ENCODE assay signal across 18 cellular contexts in genomic region chr2:234955971-234956509, GRCh38. TPM values are rescaled to one million over a fixed set of nuclear protein-coding genes. Genes with fewer than 3 reads are reported as not detected.
DNase-seq lines count a peak whose midpoint lies in the region; ATAC-seq, FAIRE-seq and TF ChIP-seq lines count a peak whose summit lies in the region.
"Had no signal": no experiment of that assay in that cellular context is flagged by ENCODE, and none has a peak within 500 bp of the region (broad histone marks: within the 10 kb centered on the region; RNA-seq: fewer than 3 reads in every experiment).

No MANE protein-coding gene starts in this region.

- dilution Hi-C loops in endothelial cell of umbilical vein (cut with MboI; ENCODE audit: extremely low pct_ligation_motif_present, low sequenced_read_pairs), result no loop called here

- TF ChIP-seq POLR2A in endothelial cell of umbilical vein (IDR thresholded peaks at IDR 0.05; ENCODE audit: low read depth, low read length), result peak; percentile 18

- POLR2A ChIA-PET in Panc1 (lab: Charles Lee), result interaction anchor here (0.6 to 0.7 kb wide), 8 partner anchors 18 to 464 kb away, joined by 3 to 15 read pairs (median 7); no protein-coding TSS in a partner anchor
- POLR2A ChIA-PET in endothelial cell of umbilical vein (lab: Charles Lee), result no interaction called here

- TF ChIP-seq CTCF in Panc1 (IDR thresholded peaks at IDR 0.05) (no peak), endothelial cell of umbilical vein (IDR thresholded peaks at IDR 0.05; ENCODE audit: extremely low read depth in 1 of 2, insufficient read depth in 1 of 2, low read depth in 1 of 2, low read length in 2 of 2) (no peak)

- no peaks in the 10 kb centered on the region for H3K9me3 ChIP-seq in HAP-1
- H3K9me3 ChIP-seq in Panc1 (ENCODE audit: control insufficient read depth, insufficient read depth, low read depth, low read length), result no peaks in the 10 kb centered on the region
- no peaks in the 10 kb centered on the region for H3K9me3 ChIP-seq in endothelial cell of umbilical vein (replicated peaks; ENCODE audit: control insufficient read depth, insufficient read depth, low read length)
- H3K9me3 ChIP-seq: BLaER1 treated with 17β-estradiol and CSF1 and Interleukin-3, amounts not matched to agents 10 nM and 100 nM; thoracic aorta had no signal

- peaks cover 42% of the 10 kb centered on the region for H3K4me1 ChIP-seq in HAP-1
- peaks cover 65% of the 10 kb centered on the region for H3K4me1 ChIP-seq in Panc1 (ENCODE audit: control insufficient read depth, insufficient read depth, low read length)
- H3K4me1 ChIP-seq in endothelial cell of umbilical vein (ENCODE audit: control insufficient read depth, extremely low read depth, insufficient read depth, low read length), result peaks cover 42% of the 10 kb centered on the region

- H3K4me3 ChIP-seq in HAP-1 (0 out of 2 replicates have a peak overlapping the region, but pooled peaks have one; percentile 6), Panc1 (ENCODE audit: low read depth in 2 of 2, low read length in 2 of 2) (peak overlapping the region in 1 of 2 experiments; percentile 92; a peak in 2 of 4 replicates), endothelial cell of umbilical vein (replicated peaks in 1 of 3; ENCODE audit: insufficient read depth in 1 of 3, low read depth in 1 of 3, low read length in 3 of 3) (no peak overlapping the region)
- H3K4me3 ChIP-seq: BLaER1 treated with 17β-estradiol and CSF1 and Interleukin-3, amounts not matched to agents 10 nM and 100 nM; skin epidermis; thoracic aorta had no signal

- H3K27ac ChIP-seq in Panc1 (ENCODE audit: low read length), result peak overlapping the region; percentile 99
- H3K27ac ChIP-seq in endothelial cell of umbilical vein (ENCODE audit: insufficient read depth, low read depth, low read length), result no peak overlapping the region
- H3K27ac ChIP-seq: BLaER1 treated with 17β-estradiol and CSF1 and Interleukin-3, amounts not matched to agents 10 nM and 100 nM; skin epidermis; thoracic aorta had no signal

- CTCF ChIA-PET in Panc1 (lab: Charles Lee) (interaction anchor here (0.7 kb wide), 1 partner anchor 36 kb away, joined by 3 read pairs; no protein-coding TSS in a partner anchor), endothelial cell of umbilical vein (lab: Charles Lee) (interaction anchor here (0.7 to 3.9 kb wide), 9 partner anchors 14 to 151 kb away, joined by 3 to 13 read pairs (median 4); no protein-coding TSS in a partner anchor)

- no peak overlapping the region for H3K4me2 ChIP-seq in endothelial cell of umbilical vein (ENCODE audit: insufficient read depth, low read length)
- H3K4me2 ChIP-seq: BLaER1 treated with 17β-estradiol and CSF1 and Interleukin-3, amounts not matched to agents 10 nM and 100 nM had no signal

- H3K27me3 ChIP-seq in HAP-1 (ENCODE audit: low read depth) (no peaks in the 10 kb centered on the region), Panc1 (ENCODE audit: control insufficient read depth, insufficient read depth, low read length) (no peaks in the 10 kb centered on the region), endothelial cell of umbilical vein (ENCODE audit: control insufficient read depth in 2 of 2, insufficient read depth in 2 of 2, low read length in 2 of 2) (no peaks in the 10 kb centered on the region)

- BruUV-seq in Panc1 (replicated peaks; lab: Mats Ljungman, UMichigan) (no TSS peak), endothelial cell of umbilical vein (replicated peaks; lab: Mats Ljungman, UMichigan) (no TSS peak)

- peaks cover 5% of the 10 kb centered on the region for H4K20me1 ChIP-seq in endothelial cell of umbilical vein (replicated peaks; ENCODE audit: control insufficient read depth, extremely low read depth, insufficient read depth, low read length)

- H3K9me1 ChIP-seq in endothelial cell of umbilical vein (replicated peaks; ENCODE audit: control insufficient read depth, extremely low read depth, insufficient read depth, low read length), result no peaks in the 10 kb centered on the region

- FAIRE-seq in endothelial cell of umbilical vein (lab: Jason Lieb, UNC), result no peak
- FAIRE-seq in GM19239 (lab: Jason Lieb, UNC), result no peak
- FAIRE-seq: keratinocyte had no signal

- ATAC-seq in Panc1, result no peak
- no peak for ATAC-seq in sciatic nerve
- ATAC-seq: activated CD4-positive, alpha-beta T cell treated with anti-CD3 and anti-CD28 coated beads for 36 hours had no signal

- in situ Hi-C loops in HAP-1 (cut with MboI; ENCODE audit: low sequenced_read_pairs), result no loop called here
- in situ Hi-C loops in Panc1 (cut with HindIII; ENCODE audit: low pct_unique_long_range_greater_than_20kb, low sequenced_read_pairs), result no loop called here

- H3K79me2 ChIP-seq in endothelial cell of umbilical vein (ENCODE audit: control insufficient read depth, insufficient read depth, low read length), result peaks cover 91% of the 10 kb centered on the region

- DNase-seq in HAP-1 (ENCODE audit: low spot score in 2 of 2) (peak; percentile 59 to 69), Panc1 (ENCODE audit: low read depth, low spot score) (no peak), endothelial cell of umbilical vein (ENCODE audit: low read depth, low spot score) (no peak), sciatic nerve (ENCODE audit: low spot score) (peak; percentile 26), NCI-H524 treated with DMSO at 0.1 percent for 48 hours (lab: John Stamatoyannopoulos, UW) (no peak), GM19239 (ENCODE audit: insufficient read length, low spot score) (no peak), ecto neural progenitor cell (ENCODE audit: low spot score) (no peak)
- DNase-seq: activated CD4-positive, alpha-beta T cell treated with anti-CD3 and anti-CD28 coated beads for 36 hours; activated CD8-positive, alpha-beta memory T cell treated with anti-CD3 and anti-CD28 coated beads, Interleukin-2, amount 50 U/mL, for 4 hours; activated naive CD4-positive, alpha-beta T cell; DMS153; effector CD4-positive, alpha-beta T cell; SHP77 treated with DMSO at 0.1 percent for 48 hours; stimulated activated CD4-positive, alpha-beta T cell treated with anti-CD3 and anti-CD28 coated beads, Interleukin-4, amount 100 ng/mL, for 4 hours had no signal

- intact Hi-C loops in Panc1 (cut with micrococcal nuclease; ENCODE audit: unreplicated experiment) (loop anchor here (5.0 kb wide), 2 partner anchors 74 to 404 kb away; no protein-coding TSS in a partner anchor), endothelial cell of umbilical vein (cut with micrococcal nuclease) (loop anchor here (2.0 to 10.0 kb wide), 2 partner anchors 95 to 981 kb away; no protein-coding TSS in a partner anchor), sciatic nerve (cut with DNase I) (no loop called here)

- H3K36me3 ChIP-seq in HAP-1 (replicated peaks), result no peaks in the 10 kb centered on the region; the same call in 1 of the 2 replicates
- no peaks in the 10 kb centered on the region; the same call in 1 of the 2 replicates for H3K36me3 ChIP-seq in Panc1 (ENCODE audit: control insufficient read depth, insufficient read depth, low read length)
- H3K36me3 ChIP-seq in endothelial cell of umbilical vein (ENCODE audit: control insufficient read depth in 2 of 2, extremely low read depth in 1 of 2, insufficient read depth in 2 of 2, low read length in 2 of 2), result peaks cover 3% of the 10 kb centered on the region in 2 experiments
- H3K36me3 ChIP-seq: BLaER1 treated with 17β-estradiol and CSF1 and Interleukin-3, amounts not matched to agents 10 nM and 100 nM; thoracic aorta had no signal

- no peak overlapping the region for H3K9ac ChIP-seq in endothelial cell of umbilical vein (replicated peaks; ENCODE audit: extremely low read depth, insufficient read depth, low read length)
- H3K9ac ChIP-seq: BLaER1 treated with 17β-estradiol and CSF1 and Interleukin-3, amounts not matched to agents 10 nM and 100 nM had no signal

- H2AFZ ChIP-seq in endothelial cell of umbilical vein (ENCODE audit: low read depth, low read length), result no peak overlapping the region

TF ChIP-seq in endothelial cell of umbilical vein, 7 proteins besides CTCF, POLR2A, EP300 and RAD21:
- TF ChIP-seq MAX (IDR thresholded peaks at IDR 0.05; ENCODE audit: insufficient read depth, insufficient read length) (no peak), EZH2 (IDR thresholded peaks at IDR 0.05; ENCODE audit: borderline replicate concordance, low read depth, low read length, severe bottlenecking) (no peak), JUN (IDR thresholded peaks at IDR 0.05; ENCODE audit: borderline replicate concordance, insufficient read depth, insufficient read length, low read depth) (no peak), MYC (IDR thresholded peaks at IDR 0.05; ENCODE audit: low read depth, low read length) (no peak), FOS (IDR thresholded peaks at IDR 0.05; ENCODE audit: borderline replicate concordance, insufficient read depth, low read length) (no peak), GATA2 (IDR thresholded peaks at IDR 0.05; ENCODE audit: insufficient read depth, insufficient read length, low read depth, low read length) (no peak), POLR2AphosphoS5 (IDR thresholded peaks at IDR 0.05; ENCODE audit: insufficient read depth, low read depth, low read length) (no peak)

RNA-seq across cellular contexts. Expression of gene SH3BP4, which starts 4.2 kb away (rescaled TPM):
- total RNA-seq in Panc1 (2021; ENCODE audit: unreplicated experiment) (133 TPM), endothelial cell of umbilical vein (100.0 and 105 TPM in 2 replicates), sciatic nerve (26.7 TPM)
- polyA plus RNA-seq in Panc1 (2012; ENCODE audit: insufficient read length), result 102 TPM
- 69.3 and 85.2 TPM in 2 replicates for polyA plus RNA-seq in endothelial cell of umbilical vein
- 69.0 and 71.6 TPM in 2 replicates for polyA plus RNA-seq in endothelial cell of umbilical vein (2011; cell fraction: cytosol; rRNA removed)
- 86.3 and 102 TPM in 2 replicates for polyA plus RNA-seq in endothelial cell of umbilical vein (2011; cell fraction: nucleus; rRNA removed)
- 59.1 and 63.6 TPM in 2 replicates for polyA plus RNA-seq in endothelial cell of umbilical vein (2012)
- polyA minus RNA-seq in endothelial cell of umbilical vein, result 178 and 188 TPM in 2 replicates
- polyA minus RNA-seq in endothelial cell of umbilical vein (2011; cell fraction: cytosol; rRNA and poly(A)+ RNA removed), result 15.5 TPM
- polyA minus RNA-seq in endothelial cell of umbilical vein (2011; cell fraction: nucleus; rRNA and poly(A)+ RNA removed), result 110 and 132 TPM in 2 replicates

Comparison
In these comparisons a context has a peak if more than half of its experiments do, and no peak if none do; other contexts are left out.
1. DNase-seq: peak in HAP-1 (2 of 2) and sciatic nerve (single experiment); none in Panc1 (single experiment), endothelial cell of umbilical vein (single experiment), NCI-H524 treated with DMSO at 0.1 percent for 48 hours (single experiment), GM19239 (single experiment) and ecto neural progenitor cell (single experiment).